In the genomic region with DNA sequence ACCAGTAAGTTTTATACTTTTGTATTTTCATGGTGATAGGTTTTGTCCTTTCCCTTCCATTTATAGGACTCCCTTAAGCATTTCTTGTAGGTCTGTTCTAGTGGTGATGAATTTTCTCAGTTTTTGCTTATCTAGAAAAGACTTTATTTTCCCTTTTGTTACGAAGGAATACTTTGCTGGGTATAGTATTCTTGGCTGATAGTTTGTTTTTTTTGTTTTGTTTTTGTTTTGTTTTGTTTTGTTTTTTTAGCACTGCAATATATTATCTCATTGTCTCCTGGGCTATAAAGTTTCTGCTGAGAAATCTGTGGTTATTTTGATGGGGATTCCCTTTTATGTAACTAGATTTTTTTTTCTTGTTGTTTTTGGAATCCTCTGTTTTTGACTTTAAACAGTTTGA, we compare ENCODE assay signal across 9 cellular contexts.
"Had no signal": no experiment of that assay in that cellular context is flagged by ENCODE, and none has a peak within 500 bp of the region (broad histone marks: within the 10 kb centered on the region; RNA-seq: fewer than 3 reads in every experiment).

No MANE protein-coding gene starts in this region.

- FAIRE-seq: K562 had no signal

- DNase-seq: GM23248, GOT3, H7, IMR-90, KG1 had no signal

- H3K36me3 ChIP-seq: HAP-1 had no signal

- H3K4me3 ChIP-seq: GM23248, HAP-1, K562 had no signal

- ATAC-seq: HCT116, K562 had no signal

- H3K9me3 ChIP-seq: HAP-1 had no signal

- H3K27ac ChIP-seq: GM23248, HL-60 had no signal

- H3K9ac ChIP-seq: GM23248 had no signal

- H2AFZ ChIP-seq: GM23248 had no signal
